12 cellular contexts compared by ENCODE assay signal in genomic region chr19:4413588-4413987, GRCh38. TPM values are rescaled to one million over a fixed set of nuclear protein-coding genes. Genes with fewer than 3 reads are reported as not detected.
DNase-seq lines count a peak whose midpoint lies in the region; ATAC-seq and TF ChIP-seq lines count a peak whose summit lies in the region.
"Had no signal": no experiment of that assay in that cellular context is flagged by ENCODE, and none has a peak within 500 bp of the region (broad histone marks: within the 10 kb centered on the region; RNA-seq: fewer than 3 reads in every experiment).

No MANE protein-coding gene starts in this region.

- H3K79me1 ChIP-seq in H9 (ENCODE audit: insufficient read depth, low read depth, low read length, poor library complexity, severe bottlenecking): peaks cover 9% of the 10 kb centered on the region
- peaks cover 12% of the 10 kb centered on the region for H3K79me1 ChIP-seq in mesendoderm (ENCODE audit: low read length)

- H2AK5ac ChIP-seq in H9 (ENCODE audit: insufficient read length, low read length): no peak overlapping the region
- H2AK5ac ChIP-seq in mesendoderm (ENCODE audit: low read length): no peak overlapping the region

- WGBS in H9 (ENCODE audit: extremely low coverage, insufficient read length, low lambda C conversion rate): no CpG with 5 or more reads among the region's 3 CpGs
- WGBS in mesendoderm (ENCODE audit: extremely low coverage, insufficient coverage, low lambda C conversion rate): no CpG with 5 or more reads among the region's 3 CpGs

- no peak overlapping the region for H3K14ac ChIP-seq in H9 (ENCODE audit: insufficient read depth, low read length)

- H4K20me1 ChIP-seq in H9 (ENCODE audit: control insufficient read depth, insufficient read depth, insufficient read length): peaks cover 5% of the 10 kb centered on the region

- H3K4me1 Mint-ChIP-seq in H9 (peaks cover 49 to 59% of the 10 kb centered on the region in 2 experiments), WTC11 (peaks cover 61% of the 10 kb centered on the region)

- no peak overlapping the region for H4K91ac ChIP-seq in H9 (ENCODE audit: insufficient read length, low read depth, low read length)

- CTCF ChIA-PET in A673 (lab: Charles Lee) (no interaction called here), WTC11 (lab: Charles Lee) (interaction anchor here (0.7 to 2.7 kb wide), 4 partner anchors 13 to 460 kb away, joined by 3 to 10 read pairs (median 7); no protein-coding TSS in a partner anchor)

- no peak for ATAC-seq in WTC11
- ATAC-seq: HCT116 had no signal

- H3K56ac ChIP-seq in H9 (ENCODE audit: insufficient read length, low read depth, low read length): no peak overlapping the region
- peak overlapping the region; percentile 34 for H3K56ac ChIP-seq in mesendoderm (ENCODE audit: low read length)

- H3K4me1 ChIP-seq in A673 (ENCODE audit: insufficient read depth, low read length, poor library complexity, severe bottlenecking) (peaks cover 17% of the 10 kb centered on the region), H9 (ENCODE audit: insufficient read depth, low read length) (peaks cover 3% of the 10 kb centered on the region; the same call in 1 of the 2 replicates), mesendoderm (ENCODE audit: control insufficient read depth, low read depth, low read length) (peaks cover 24% of the 10 kb centered on the region)
- H3K4me1 ChIP-seq: BE2C had no signal

- H3K79me2 ChIP-seq in H9 (ENCODE audit: insufficient read depth, low read length): peaks cover 38% of the 10 kb centered on the region; the same call in 1 of the 2 replicates
- peaks cover 75% of the 10 kb centered on the region for H3K79me2 ChIP-seq in mesendoderm (ENCODE audit: control insufficient read depth, insufficient read depth, low read length)

- H3K9ac ChIP-seq in H9 (ENCODE audit: extremely low read depth, insufficient read length, low read length): no peak overlapping the region
- H3K9ac ChIP-seq in mesendoderm (ENCODE audit: low read length): no peak overlapping the region

- H3K27ac ChIP-seq in A673 (ENCODE audit: low read depth, low read length, poor library complexity, severe bottlenecking) (peak overlapping the region; percentile 71), H9 (ENCODE audit: insufficient read length, low read depth, low read length) (no peak overlapping the region), mesendoderm (ENCODE audit: low read depth, low read length) (no peak overlapping the region)
- H3K27ac ChIP-seq: C4-2B had no signal

- H3K4ac ChIP-seq in H9 (ENCODE audit: low read depth, low read length) (no peak overlapping the region), mesendoderm (ENCODE audit: low read depth, low read length) (no peak overlapping the region)

- H2BK5ac ChIP-seq in H9 (ENCODE audit: insufficient read length, low read length) (no peak overlapping the region), mesendoderm (ENCODE audit: low read length) (no peak overlapping the region)

- H3K4me3 Mint-ChIP-seq in H9 (peak overlapping the region in 1 of 2 experiments; percentile 5; a peak in 1 of 5 replicates), WTC11 (peak overlapping the region; percentile 17; the same call in 1 of the 2 replicates)
- H3K4me3 Mint-ChIP-seq: CD4-positive, alpha-beta memory T cell had no signal

- no peaks in the 10 kb centered on the region for H3K23me2 ChIP-seq in H9 (ENCODE audit: insufficient read length, low read depth, low read length, poor library complexity, severe bottlenecking)

- H2AFZ ChIP-seq in H9 (ENCODE audit: low read length): no peak overlapping the region

- no peak overlapping the region for H4K5ac ChIP-seq in H9 (ENCODE audit: insufficient read length, low read depth, low read length)
- H4K5ac ChIP-seq in mesendoderm (ENCODE audit: low read length): no peak overlapping the region

- no peaks in the 10 kb centered on the region for H3K9me3 ChIP-seq in A673 (ENCODE audit: low read depth, low read length, poor library complexity, severe bottlenecking)
- no peaks in the 10 kb centered on the region for H3K9me3 ChIP-seq in H9 (ENCODE audit: control insufficient read depth, low read depth, low read length)
- H3K9me3 ChIP-seq: BE2C had no signal

- intact Hi-C loops in A673 (cut with micrococcal nuclease; ENCODE audit: unreplicated experiment): no loop called here

- H4K8ac ChIP-seq in H9 (replicated peaks; ENCODE audit: insufficient read length, low read depth, low read length) (no peak overlapping the region), mesendoderm (ENCODE audit: low read depth, low read length) (no peak overlapping the region)

- H2BK20ac ChIP-seq in H9 (ENCODE audit: low read depth, low read length, poor library complexity, severe bottlenecking): no peak overlapping the region

- H3K23ac ChIP-seq in H9 (ENCODE audit: insufficient read length, low read depth, low read length) (no peak overlapping the region), mesendoderm (ENCODE audit: low read length) (no peak overlapping the region)

- H3K36me3 ChIP-seq in A673 (ENCODE audit: insufficient read depth, low read length, poor library complexity, severe bottlenecking) (peaks cover 75% of the 10 kb centered on the region), mesendoderm (ENCODE audit: control insufficient read depth, insufficient read depth, low read length) (peaks cover 15% of the 10 kb centered on the region)

- H3K36me3 Mint-ChIP-seq in H9 (ENCODE audit: insufficient read depth in 1 of 3, low read depth in 3 of 3): peaks cover 49 to 85% (median 74%) of the 10 kb centered on the region in 3 experiments
- H3K36me3 Mint-ChIP-seq in WTC11: peaks cover 66% of the 10 kb centered on the region

- POLR2A ChIA-PET in A673 (lab: Charles Lee; ENCODE audit: low non-redundant PET): no interaction called here
- POLR2A ChIA-PET in WTC11 (lab: Charles Lee): interaction anchor here (1.3 kb wide), 1 partner anchor 12 kb away, joined by 3 read pairs; the partner anchor contains the start of gene CHAF1A

- H2BK120ac ChIP-seq in H9 (ENCODE audit: low read depth, low read length, poor library complexity, severe bottlenecking): no peak overlapping the region
- no peak overlapping the region for H2BK120ac ChIP-seq in mesendoderm (ENCODE audit: low read depth, low read length)

- TF ChIP-seq CTCF in A673 (conservative IDR thresholded peaks at IDR 0.05; ENCODE audit: low read depth, low read length): no peak
- TF ChIP-seq CTCF in H9 (conservative IDR thresholded peaks at IDR 0.05): no peak
- no peak for TF ChIP-seq CTCF in WTC11 (IDR thresholded peaks at IDR 0.05)
- no peak for TF ChIP-seq CTCF in GM10266 (IDR thresholded peaks at IDR 0.05; ENCODE audit: control insufficient read depth, insufficient read depth, low read depth, missing control alignments)

- no TSS peak for BruUV-seq in A673 (replicated peaks; lab: Mats Ljungman, UMichigan)

- no peak overlapping the region for H3K4me2 ChIP-seq in H9 (ENCODE audit: insufficient read depth, insufficient read length, low read length)
- no peak overlapping the region for H3K4me2 ChIP-seq in mesendoderm (ENCODE audit: low read length)

- H3K27ac Mint-ChIP-seq in H9 (peak overlapping the region; percentile 89 to 98 (median 97); a peak in 6 of 7 replicates), WTC11 (peak overlapping the region; percentile 90)
- H3K27ac Mint-ChIP-seq: CD4-positive, alpha-beta memory T cell had no signal

- H3K18ac ChIP-seq in H9 (ENCODE audit: insufficient read length, low read depth, low read length) (no peak overlapping the region), mesendoderm (ENCODE audit: low read length) (no peak overlapping the region)

- no peak overlapping the region for H3K4me3 ChIP-seq in A673 (ENCODE audit: low read depth, low read length, poor library complexity, severe bottlenecking)
- H3K4me3 ChIP-seq in mesendoderm (ENCODE audit: low read length): no peak overlapping the region

- no peak overlapping the region for H2BK12ac ChIP-seq in H9 (ENCODE audit: insufficient read length, low read depth, low read length)

- no peak overlapping the region for H2BK15ac ChIP-seq in H9 (ENCODE audit: low read depth, low read length)
- H2BK15ac ChIP-seq in mesendoderm (replicated peaks; ENCODE audit: low read depth): no peak overlapping the region

- H3K9me3 Mint-ChIP-seq in H9: no peaks in the 10 kb centered on the region
- H3K9me3 Mint-ChIP-seq in WTC11: no peaks in the 10 kb centered on the region
- H3K9me3 Mint-ChIP-seq: CD4-positive, alpha-beta memory T cell had no signal

- H3K27me3 Mint-ChIP-seq in H9 (ENCODE audit: low read depth) (no peaks in the 10 kb centered on the region), WTC11 (ENCODE audit: low read depth) (no peaks in the 10 kb centered on the region)
- H3K27me3 Mint-ChIP-seq: CD4-positive, alpha-beta memory T cell had no signal

- DNase-seq in A673 (ENCODE audit: low spot score) (no peak), H9 (no peak), WTC11 (ENCODE audit: low spot score) (no peak), mesendoderm (no peak), RPMI8226 (no peak), nucleus accumbens (lab: John Stamatoyannopoulos, UW) (no peak), GM10266 (ENCODE audit: extremely low spot score) (no peak)
- DNase-seq: BE2C; CD4-positive, alpha-beta memory T cell; DMS79 had no signal

- H3K27me3 ChIP-seq in A673 (replicated peaks; ENCODE audit: insufficient read depth, low read depth, low read length, poor library complexity) (no peaks in the 10 kb centered on the region), H9 (ENCODE audit: insufficient read depth, low read length) (no peaks in the 10 kb centered on the region), mesendoderm (ENCODE audit: insufficient read depth, low read length, poor library complexity) (no peaks in the 10 kb centered on the region)
- H3K27me3 ChIP-seq: BE2C had no signal

- H3T11ph ChIP-seq in H9 (ENCODE audit: low read length): no peak overlapping the region

TF ChIP-seq in WTC11, 78 proteins besides CTCF, POLR2A, EP300 and RAD21 (continues in another document):
- TF ChIP-seq FOXK1 (CRISPR knock-in tag; IDR thresholded peaks at IDR 0.05) (no peak), ZNF396 (CRISPR knock-in tag; IDR thresholded peaks at IDR 0.05; ENCODE audit: borderline replicate concordance) (no peak), PRRX2 (CRISPR knock-in tag; IDR thresholded peaks at IDR 0.05) (no peak)

RNA-seq across cellular contexts. Expression of gene CHAF1A, which starts 11.1 kb away (rescaled TPM):
- 115 and 119 TPM in 2 replicates for total RNA-seq in A673 (2021)
- 143 and 148 TPM in 2 replicates for total RNA-seq in H9 (2021)
- total RNA-seq in WTC11 (2021): 126 to 161 TPM (median 137 TPM) in 3 replicates
- 107 TPM for polyA plus RNA-seq in mesendoderm (2013, experiment 1 of 2)
- polyA plus RNA-seq in mesendoderm (2013, experiment 2 of 2): 110 TPM

RNA-seq across cellular contexts. Expression of gene SH3GL1, which starts 13.2 kb away (rescaled TPM):
- total RNA-seq in A673 (2021) (100 and 108 TPM in 2 replicates), H9 (2021) (85.5 TPM in 2 replicates), WTC11 (2021) (89.4 to 109 TPM (median 89.7 TPM) in 3 replicates)
- 103 TPM for polyA plus RNA-seq in mesendoderm (2013, experiment 1 of 2)
- polyA plus RNA-seq in mesendoderm (2013, experiment 2 of 2): 105 TPM

RNA-seq across cellular contexts. Expression of gene UBXN6, which starts 44.0 kb away (rescaled TPM):
- total RNA-seq in A673 (2021) (49.1 and 56.1 TPM in 2 replicates), H9 (2021) (34.1 and 39.0 TPM in 2 replicates), WTC11 (2021) (34.8 to 39.8 TPM (median 38.8 TPM) in 3 replicates)
- 29.1 TPM for polyA plus RNA-seq in mesendoderm (2013, experiment 1 of 2)
- polyA plus RNA-seq in mesendoderm (2013, experiment 2 of 2): 28.3 TPM

RNA-seq across cellular contexts. Expression of gene HDGFL2, which starts 58.5 kb away (rescaled TPM):
- total RNA-seq in A673 (2021): 89.6 and 94.8 TPM in 2 replicates
- total RNA-seq in H9 (2021): 108 and 117 TPM in 2 replicates
- total RNA-seq in WTC11 (2021): 111 to 116 TPM (median 115 TPM) in 3 replicates
- polyA plus RNA-seq in mesendoderm (2013, experiment 1 of 2): 54.7 TPM
- 55.7 TPM for polyA plus RNA-seq in mesendoderm (2013, experiment 2 of 2)
